Comparison of ENCODE assay signal across 1 cellular context in the genomic region with DNA sequence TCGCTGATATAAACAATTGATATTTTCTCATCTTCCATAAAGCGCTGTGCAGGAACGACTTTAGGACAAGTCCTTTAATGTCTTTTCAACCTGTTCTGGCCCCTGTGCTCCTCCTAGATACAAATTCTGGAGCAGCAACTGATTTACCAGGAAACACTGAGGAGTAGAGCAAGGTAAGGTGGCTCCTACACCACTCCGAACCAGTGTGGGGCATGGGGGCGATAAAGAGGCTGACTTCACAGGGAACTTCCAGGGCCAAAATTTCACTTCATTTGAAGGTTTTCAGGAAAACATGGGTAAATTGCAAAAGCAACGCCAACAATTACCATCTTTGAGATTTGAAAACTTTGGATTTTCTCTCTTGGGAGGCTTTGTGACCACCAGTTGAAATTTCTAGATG.
TF ChIP-seq lines count a peak whose summit lies in the region.

No MANE protein-coding gene starts in this region.

TF ChIP-seq in H1, 55 proteins besides CTCF, POLR2A, EP300 and RAD21 (continued from another document):
- TF ChIP-seq JUND (IDR thresholded peaks at IDR 0.05; ENCODE audit: low read length) (no peak), SRF (IDR thresholded peaks at IDR 0.05; ENCODE audit: low read depth, low read length) (no peak), BRCA1 (IDR thresholded peaks at IDR 0.05; ENCODE audit: low read depth, low read length) (no peak)
